Comparison of ENCODE assay signal across 10 cellular contexts in the genomic region with DNA sequence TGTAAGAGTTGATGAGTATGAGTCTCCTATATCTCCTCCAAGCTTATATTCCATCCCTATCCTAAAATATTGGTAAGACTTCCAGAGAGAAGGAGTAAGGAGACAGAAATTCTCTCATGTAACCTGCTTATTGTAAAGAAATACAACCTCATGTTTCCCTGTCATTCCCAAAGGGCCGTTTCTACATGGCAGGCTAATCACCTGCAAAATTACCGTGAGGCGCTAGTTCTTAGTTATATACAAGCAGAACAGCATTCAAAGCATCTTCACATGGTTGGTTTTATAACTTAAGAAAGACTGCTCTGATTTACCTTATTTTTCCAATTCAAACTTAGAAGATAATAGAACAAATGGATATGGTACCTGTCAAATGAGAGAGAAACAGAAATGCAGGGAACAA.
"Had no signal": no experiment of that assay in that cellular context is flagged by ENCODE, and none has a peak within 500 bp of the region (broad histone marks: within the 10 kb centered on the region; RNA-seq: fewer than 3 reads in every experiment).

No MANE protein-coding gene starts in this region.

- ATAC-seq: activated CD4-positive, alpha-beta T cell treated with anti-CD3 and anti-CD28 coated beads for 36 hours; activated CD4-positive, CD25-positive, alpha-beta regulatory T cell treated with anti-CD3 and anti-CD28 coated beads, Interleukin-2, amount 50 U/mL, for 24 hours; activated CD8-positive, alpha-beta memory T cell treated with anti-CD3 and anti-CD28 coated beads, Interleukin-2, amount 10 ng/mL, durations not matched to agents 7 days and 5 days; activated CD8-positive, alpha-beta T cell treated with anti-CD3 and anti-CD28 coated beads for 36 hours; activated CD8-positive, alpha-beta T cell treated with anti-CD3 and anti-CD28 coated beads, Interleukin-2, amount 10 ng/mL, durations not matched to agents 7 days and 5 days; T-cell; T-helper 17 cell; WTC11 had no signal

- H3K36me3 ChIP-seq: WERI-Rb-1 had no signal

- H3K27ac ChIP-seq: VCaP, WERI-Rb-1 had no signal
